Comparison of ENCODE assay signal across 17 cellular contexts in the genomic region with DNA sequence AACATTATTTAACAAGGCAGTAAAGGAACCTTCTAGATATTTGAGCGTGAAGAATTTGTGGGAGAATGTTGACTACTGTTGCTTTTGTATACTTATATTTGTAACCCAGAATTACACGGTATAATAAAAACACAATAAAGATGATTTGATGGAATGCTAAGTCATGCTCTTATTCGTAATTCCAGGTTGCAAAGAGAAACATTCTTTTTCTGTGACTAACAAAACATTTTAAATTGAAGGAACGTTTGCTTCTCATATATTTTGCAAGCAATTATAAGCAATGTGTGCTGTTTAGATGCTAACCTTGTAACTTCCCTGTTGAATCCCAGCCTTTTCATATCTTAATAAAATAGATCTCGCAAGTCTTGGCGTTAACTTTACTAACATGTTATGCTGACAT.
DNase-seq lines count a peak whose midpoint lies in the region; ATAC-seq, FAIRE-seq and TF ChIP-seq lines count a peak whose summit lies in the region.
"Had no signal": no experiment of that assay in that cellular context is flagged by ENCODE, and none has a peak within 500 bp of the region (broad histone marks: within the 10 kb centered on the region; RNA-seq: fewer than 3 reads in every experiment).

No MANE protein-coding gene starts in this region.

- peaks cover 24% of the 10 kb centered on the region for H3K4me1 ChIP-seq in SJCRH30
- H3K4me1 ChIP-seq: esophagus squamous epithelium had no signal

- no peak for TF ChIP-seq CTCF in BJ (IDR thresholded peaks at IDR 0.05; ENCODE audit: insufficient read depth, low read depth, low read length)
- TF ChIP-seq CTCF in nephron (IDR thresholded peaks at IDR 0.05; ENCODE audit: unreplicated experiment in 3 of 3), result no peak

- H3K27ac ChIP-seq in SJCRH30, result peak overlapping the region; percentile 62
- H3K27ac ChIP-seq: C4-2B, esophagus squamous epithelium had no signal

- no peak overlapping the region for H3K4me3 Mint-ChIP-seq in nephron
- H3K4me3 Mint-ChIP-seq: activated naive CD8-positive, alpha-beta T cell treated with anti-CD3 and anti-CD28 coated beads, Interleukin-2, amount 50 U/mL, for 24 hours; activated T-cell treated with anti-CD3 and anti-CD28 coated beads, Interleukin-2, amount 50 U/mL, for 24 hours; T-helper 17 cell had no signal

- no peaks in the 10 kb centered on the region for H3K9me3 ChIP-seq in SJCRH30 (replicated peaks)
- H3K9me3 ChIP-seq: esophagus squamous epithelium had no signal

- CTCF ChIA-PET in BJ (lab: Yijun Ruan, JAX), result no interaction called here

- peak overlapping the region; percentile 29 to 83 (median 49) for H3K27ac Mint-ChIP-seq in nephron
- H3K27ac Mint-ChIP-seq: activated naive CD8-positive, alpha-beta T cell treated with anti-CD3 and anti-CD28 coated beads, Interleukin-2, amount 50 U/mL, for 24 hours; activated T-cell treated with anti-CD3 and anti-CD28 coated beads, Interleukin-2, amount 50 U/mL, for 24 hours; T-helper 17 cell had no signal

- H3K27me3 ChIP-seq in BJ (ENCODE audit: control insufficient read depth, insufficient read depth, low read length), result no peaks in the 10 kb centered on the region
- H3K27me3 ChIP-seq in SJCRH30, result no peaks in the 10 kb centered on the region
- H3K27me3 ChIP-seq: esophagus squamous epithelium had no signal

- ATAC-seq in GM18907 (IDR thresholded peaks at IDR 0.05; ENCODE audit: unreplicated experiment) (no peak), GM21526 (IDR thresholded peaks at IDR 0.05; ENCODE audit: low FRiP score, unreplicated experiment) (no peak), HG03280 (IDR thresholded peaks at IDR 0.05; ENCODE audit: unreplicated experiment) (no peak)
- ATAC-seq: activated naive CD8-positive, alpha-beta T cell treated with anti-CD3 and anti-CD28 coated beads, Interleukin-2, amount 50 U/mL, for 24 hours; HepG2; T-helper 17 cell had no signal

- H3K36me3 ChIP-seq in BJ (ENCODE audit: control insufficient read depth, insufficient read depth, low read length), result peaks cover 4% of the 10 kb centered on the region
- H3K36me3 ChIP-seq in SJCRH30, result peaks cover 72% of the 10 kb centered on the region

- DNase-seq in BJ (ENCODE audit: low read depth) (peak; percentile 60), SJCRH30 (no peak), COLO829 (ENCODE audit: low spot score) (no peak)
- DNase-seq: activated CD4-positive, alpha-beta T cell treated with anti-CD3 and anti-CD28 coated beads for 4 hours; activated naive CD8-positive, alpha-beta T cell treated with anti-CD3 and anti-CD28 coated beads, Interleukin-2, amount 50 U/mL, for 24 hours; activated T-cell treated with anti-CD3 and anti-CD28 coated beads, Interleukin-2, amount 50 U/mL, for 24 hours; cortex of kidney; esophagus squamous epithelium; midbrain; T-helper 17 cell had no signal

- H3K27me3 Mint-ChIP-seq in nephron (ENCODE audit: low read depth), result no peaks in the 10 kb centered on the region
- H3K27me3 Mint-ChIP-seq: activated naive CD8-positive, alpha-beta T cell treated with anti-CD3 and anti-CD28 coated beads, Interleukin-2, amount 50 U/mL, for 24 hours; activated T-cell treated with anti-CD3 and anti-CD28 coated beads, Interleukin-2, amount 50 U/mL, for 24 hours; T-helper 17 cell had no signal

- H3K4me3 ChIP-seq in BJ (ENCODE audit: low read depth, low read length) (no peak overlapping the region), SJCRH30 (no peak overlapping the region)
- H3K4me3 ChIP-seq: esophagus squamous epithelium had no signal

- peak; percentile 89 for FAIRE-seq in endometrium (lab: Jason Lieb, UNC)
- FAIRE-seq: HepG2 had no signal

- peaks cover 81% of the 10 kb centered on the region for H3K36me3 Mint-ChIP-seq in nephron (ENCODE audit: low read depth)

- POLR2A ChIA-PET in BJ (lab: Charles Lee), result no interaction called here

- peaks cover 56% of the 10 kb centered on the region for H3K4me1 Mint-ChIP-seq in nephron
- H3K4me1 Mint-ChIP-seq: activated naive CD8-positive, alpha-beta T cell treated with anti-CD3 and anti-CD28 coated beads, Interleukin-2, amount 50 U/mL, for 24 hours had no signal

- no peaks in the 10 kb centered on the region for H3K9me3 Mint-ChIP-seq in nephron
- H3K9me3 Mint-ChIP-seq: activated naive CD8-positive, alpha-beta T cell treated with anti-CD3 and anti-CD28 coated beads, Interleukin-2, amount 50 U/mL, for 24 hours; activated T-cell treated with anti-CD3 and anti-CD28 coated beads, Interleukin-2, amount 50 U/mL, for 24 hours had no signal
